22 cellular contexts compared by ENCODE assay signal in genomic region chr17:17886253-17886652, GRCh38. TPM values are rescaled to one million over a fixed set of nuclear protein-coding genes. Genes with fewer than 3 reads are reported as not detected.
DNase-seq lines count a peak whose midpoint lies in the region; ATAC-seq and TF ChIP-seq lines count a peak whose summit lies in the region.
"Had no signal": no experiment of that assay in that cellular context is flagged by ENCODE, and none has a peak within 500 bp of the region (broad histone marks: within the 10 kb centered on the region; RNA-seq: fewer than 3 reads in every experiment).

No MANE protein-coding gene starts in this region.

- no peak for TF ChIP-seq POLR2A in vagina (IDR thresholded peaks at IDR 0.05)

- H3K36me3 ChIP-seq in right atrium auricular region = peaks cover 34% of the 10 kb centered on the region
- H3K36me3 ChIP-seq in left ventricle myocardium inferior = peaks cover 51% of the 10 kb centered on the region
- peaks cover 0 to 19% of the 10 kb centered on the region in 2 donors for H3K36me3 ChIP-seq in vagina
- H3K36me3 ChIP-seq in upper lobe of right lung = peaks cover 43% of the 10 kb centered on the region
- H3K36me3 ChIP-seq: MG63 had no signal

- ATAC-seq in Right ventricle myocardium superior (ENCODE audit: poor library complexity) = peak; percentile 54
- ATAC-seq in upper lobe of right lung = no peak
- ATAC-seq in GM21381 (IDR thresholded peaks at IDR 0.05; ENCODE audit: unreplicated experiment) = no peak
- ATAC-seq: body of pancreas; effector memory CD8-positive, alpha-beta T cell; K562; left lung had no signal

- H3K27ac ChIP-seq in right atrium auricular region (no peak overlapping the region), left ventricle myocardium inferior (replicated peaks) (peak overlapping the region; percentile 35), vagina (peak overlapping the region; percentile 27), upper lobe of right lung (no peak overlapping the region)
- H3K27ac ChIP-seq: body of pancreas, left lung, RWPE1 had no signal

- DNase-seq in Right ventricle myocardium superior (peak; percentile 63), right atrium auricular region (ENCODE audit: low spot score) (no peak), SK-N-DZ (ENCODE audit: low spot score) (peak; percentile 27), left ventricle myocardium inferior (peak; percentile 66), vagina (ENCODE audit: extremely low spot score in 2 of 2) (no peak), upper lobe of right lung (no peak), GM19240 (ENCODE audit: insufficient read length, low spot score) (no peak)
- DNase-seq: activated B cell treated with CpG ODN at 0.5 μM for 24 hours; activated CD4-positive, alpha-beta T cell treated with anti-CD3 and anti-CD28 coated beads, Interleukin-2, amount 50 U/mL, for 48 hours; activated effector memory CD4-positive, alpha-beta T cell treated with Interleukin-2 at 50 U/mL for 16 hours; effector memory CD8-positive, alpha-beta T cell; GDM1; HCEC 1CT; left lung; MG63; midbrain; NCI-H1694; T-helper 9 cell had no signal

- H3K4me1 ChIP-seq in right atrium auricular region (peaks cover 0 to 28% of the 10 kb centered on the region in 2 donors), left ventricle myocardium inferior (peaks cover 36% of the 10 kb centered on the region), vagina (peaks cover 19% of the 10 kb centered on the region), upper lobe of right lung (peaks cover 5% of the 10 kb centered on the region)
- H3K4me1 ChIP-seq: body of pancreas had no signal

- intact Hi-C loops in Right ventricle myocardium superior (cut with DNase I) = no loop called here
- intact Hi-C loops in left ventricle myocardium inferior (cut with micrococcal nuclease) = no loop called here
- intact Hi-C loops in vagina (cut with DNase I) = no loop called here
- intact Hi-C loops in upper lobe of right lung (cut with DNase I) = no loop called here

- no peak for TF ChIP-seq CTCF in right atrium auricular region (IDR thresholded peaks at IDR 0.05)
- TF ChIP-seq CTCF in left ventricle myocardium inferior (IDR thresholded peaks at IDR 0.05; ENCODE audit: borderline replicate concordance) = no peak
- no peak for TF ChIP-seq CTCF in vagina (IDR thresholded peaks at IDR 0.05)
- no peak for TF ChIP-seq CTCF in upper lobe of right lung (IDR thresholded peaks at IDR 0.05)

- no peaks in the 10 kb centered on the region for H3K27me3 ChIP-seq in right atrium auricular region
- no peaks in the 10 kb centered on the region for H3K27me3 ChIP-seq in left ventricle myocardium inferior (ENCODE audit: low read depth)
- no peaks in the 10 kb centered on the region for H3K27me3 ChIP-seq in vagina
- H3K27me3 ChIP-seq in upper lobe of right lung = no peaks in the 10 kb centered on the region
- H3K27me3 ChIP-seq: body of pancreas, left lung, MG63 had no signal

- H3K4me3 ChIP-seq in right atrium auricular region = no peak overlapping the region
- no peak overlapping the region for H3K4me3 ChIP-seq in left ventricle myocardium inferior
- no peak overlapping the region for H3K4me3 ChIP-seq in vagina
- H3K4me3 ChIP-seq in upper lobe of right lung = no peak overlapping the region
- H3K4me3 ChIP-seq: body of pancreas, K562, left lung, MG63 had no signal

- no peaks in the 10 kb centered on the region for H3K9me3 ChIP-seq in right atrium auricular region
- H3K9me3 ChIP-seq in left ventricle myocardium inferior (replicated peaks) = no peaks in the 10 kb centered on the region
- no peaks in the 10 kb centered on the region for H3K9me3 ChIP-seq in vagina
- no peaks in the 10 kb centered on the region for H3K9me3 ChIP-seq in upper lobe of right lung
- H3K9me3 ChIP-seq: body of pancreas, left lung, MG63 had no signal

RNA-seq across cellular contexts. Expression of gene SREBF1, which starts 49.5 kb away (rescaled TPM):
- 14.7 TPM for total RNA-seq in Right ventricle myocardium superior
- 10 to 100 TPM; 17.0 to 29.8 TPM for total RNA-seq in right atrium auricular region
- polyA plus RNA-seq in SK-N-DZ (2014; cell fraction: cytosol; rRNA removed) = 57.6 and 67.5 TPM in 2 replicates
- 182 and 191 TPM in 2 replicates for polyA plus RNA-seq in SK-N-DZ (2014; cell fraction: nucleus; rRNA removed)
- 10.2 TPM for total RNA-seq in left ventricle myocardium inferior
- total RNA-seq in vagina = 84.0 TPM
- total RNA-seq in upper lobe of right lung = 80.8 TPM

Comparison
In these comparisons a context has a peak if more than half of its experiments do, and no peak if none do; other contexts are left out.
1. DNase-seq: peak in Right ventricle myocardium superior (single experiment), SK-N-DZ (single experiment) and left ventricle myocardium inferior (single experiment); none in right atrium auricular region (single experiment), vagina (0 of 2), upper lobe of right lung (single experiment) and GM19240 (single experiment).
2. H3K27ac ChIP-seq: peak in left ventricle myocardium inferior (single experiment) and vagina (single experiment); none in right atrium auricular region (0 of 2) and upper lobe of right lung (single experiment).